ENCODE assay signal across 11 cellular contexts in genomic region chr18:9184998-9185613, GRCh38. TPM values are rescaled to one million over a fixed set of nuclear protein-coding genes. Genes with fewer than 3 reads are reported as not detected.
A peak's percentile ranks its signal among the peaks of the same experiment; 100 is the strongest.
DNase-seq lines count a peak whose midpoint lies in the region; ATAC-seq, FAIRE-seq and TF ChIP-seq lines count a peak whose summit lies in the region.
"Had no signal": no experiment of that assay in that cellular context is flagged by ENCODE, and none has a peak within 500 bp of the region (broad histone marks: within the 10 kb centered on the region; RNA-seq: fewer than 3 reads in every experiment).

No MANE protein-coding gene starts in this region.

- peak; percentile 55 to 66 (median 60) for ATAC-seq in natural killer cell

- H3K4me3 Mint-ChIP-seq in T-helper 2 cell treated with Interferon-gamma antibody and Interleukin-4, amounts not matched to agents 5 μg/mL and 100 μg/mL, for 36 hours: peak overlapping the region; percentile 52
- peak overlapping the region; percentile 69 for H3K4me3 Mint-ChIP-seq in natural killer cell

- intact Hi-C loops in natural killer cell (cut with micrococcal nuclease): no loop called here

- no peak overlapping the region for H3K4me3 ChIP-seq in cardiac fibroblast (replicated peaks in 1 of 2; ENCODE audit: low read depth in 2 of 2, low read length in 2 of 2)

- TF ChIP-seq POLR2A in H54 (IDR thresholded peaks at IDR 0.05; ENCODE audit: low read depth, low read length): no peak

- no peak for TF ChIP-seq CTCF in cardiac fibroblast (IDR thresholded peaks at IDR 0.05; ENCODE audit: low read depth, low read length)
- no peak for TF ChIP-seq CTCF in natural killer cell (IDR thresholded peaks at IDR 0.05)

- H3K36me3 Mint-ChIP-seq in T-helper 2 cell treated with Interferon-gamma antibody and Interleukin-4, amounts not matched to agents 5 μg/mL and 100 μg/mL, for 36 hours (ENCODE audit: low read depth): peaks cover 51% of the 10 kb centered on the region
- H3K36me3 Mint-ChIP-seq in natural killer cell: no peaks in the 10 kb centered on the region

- peaks cover 26% of the 10 kb centered on the region for H3K4me1 Mint-ChIP-seq in T-helper 2 cell treated with Interferon-gamma antibody and Interleukin-4, amounts not matched to agents 5 μg/mL and 100 μg/mL, for 36 hours (ENCODE audit: low read depth)
- H3K4me1 Mint-ChIP-seq in natural killer cell: peaks cover 27 to 58% of the 10 kb centered on the region in 2 donors

- no peaks in the 10 kb centered on the region for H3K9me3 Mint-ChIP-seq in T-helper 2 cell treated with Interferon-gamma antibody and Interleukin-4, amounts not matched to agents 5 μg/mL and 100 μg/mL, for 36 hours
- H3K9me3 Mint-ChIP-seq in natural killer cell: no peaks in the 10 kb centered on the region

- FAIRE-seq in H54 (lab: Jason Lieb, UNC): peak; percentile 48
- FAIRE-seq: urothelium cell line had no signal

- H3K27ac Mint-ChIP-seq in T-helper 2 cell treated with Interferon-gamma antibody and Interleukin-4, amounts not matched to agents 5 μg/mL and 100 μg/mL, for 36 hours: peak overlapping the region; percentile 33
- peak overlapping the region; percentile 62 to 85 for H3K27ac Mint-ChIP-seq in natural killer cell

- no peaks in the 10 kb centered on the region for H3K27me3 Mint-ChIP-seq in T-helper 2 cell treated with Interferon-gamma antibody and Interleukin-4, amounts not matched to agents 5 μg/mL and 100 μg/mL, for 36 hours (ENCODE audit: low read depth)
- H3K27me3 Mint-ChIP-seq in natural killer cell (ENCODE audit: low read depth in 2 of 2): no peaks in the 10 kb centered on the region

- no peak for DNase-seq in T-helper 2 cell treated with Interferon-gamma antibody and Interleukin-4, amounts not matched to agents 5 μg/mL and 100 μg/mL, for 36 hours (ENCODE audit: low spot score)
- no peak for DNase-seq in T-helper 2 cell
- no peak for DNase-seq in H54 (ENCODE audit: insufficient read length, low spot score)
- peak; percentile 14 to 18 for DNase-seq in cardiac fibroblast (ENCODE audit: low read depth in 2 of 2)
- DNase-seq in natural killer cell: no peak
- DNase-seq in RPMI8226: no peak
- no peak for DNase-seq in NCI-H1930 (lab: John Stamatoyannopoulos, UW)
- no peak for DNase-seq in C1 segment of cervical spinal cord (lab: John Stamatoyannopoulos, UW)
- DNase-seq: GOT3, left cardiac atrium had no signal

RNA-seq across cellular contexts. Expression of gene ANKRD12, which starts 48.5 kb away (rescaled TPM):
- total RNA-seq in natural killer cell: 100 to 1,000 TPM; 136 to 148 (median 141) TPM

Comparison
In these comparisons a context has a peak if more than half of its experiments do, and no peak if none do; other contexts are left out.
1. DNase-seq: peak in cardiac fibroblast (2 of 2); none in T-helper 2 cell treated with Interferon-gamma antibody and Interleukin-4, amounts not matched to agents 5 μg/mL and 100 μg/mL, for 36 hours (single experiment), T-helper 2 cell (0 of 5), H54 (single experiment), natural killer cell (single experiment), RPMI8226 (single experiment), NCI-H1930 (0 of 2) and C1 segment of cervical spinal cord (0 of 14).